17 cellular contexts compared by ENCODE assay signal in the genomic region with DNA sequence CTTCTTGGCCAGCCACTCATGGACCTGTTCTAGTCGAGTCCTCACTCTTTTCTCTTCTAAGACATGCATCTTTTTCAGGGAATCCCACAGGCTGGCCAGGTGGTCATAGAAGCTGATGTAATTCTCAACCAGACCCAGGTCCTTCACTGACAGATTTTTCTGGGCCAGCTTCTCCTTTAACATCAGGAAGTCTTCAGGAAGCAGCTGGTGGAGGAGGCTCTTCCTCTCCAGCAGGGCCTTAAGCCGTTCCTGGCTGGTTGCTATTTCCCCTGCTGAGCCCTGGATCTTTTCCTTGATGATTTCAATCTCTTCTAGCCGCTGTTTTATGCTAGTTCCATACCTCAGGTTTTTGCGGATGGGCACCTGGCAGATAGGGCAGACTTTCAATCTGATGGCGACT. TPM values are rescaled to one million over a fixed set of nuclear protein-coding genes. Genes with fewer than 3 reads are reported as not detected.
DNase-seq lines count a peak whose midpoint lies in the region; ATAC-seq, FAIRE-seq and TF ChIP-seq lines count a peak whose summit lies in the region.
"Had no signal": no experiment of that assay in that cellular context is flagged by ENCODE, and none has a peak within 500 bp of the region (broad histone marks: within the 10 kb centered on the region; RNA-seq: fewer than 3 reads in every experiment).

No MANE protein-coding gene starts in this region.

- POLR2A ChIA-PET in naive thymus-derived CD8-positive, alpha-beta T cell (lab: Charles Lee) = interaction anchor here (1.2 to 2.9 kb wide), 2 partner anchors 10 to 32 kb away, joined by 4 to 8 read pairs; no protein-coding TSS in a partner anchor

- TF ChIP-seq CTCF in brain (conservative IDR thresholded peaks at IDR 0.05) = no peak

- no peaks in the 10 kb centered on the region for H3K9me3 Mint-ChIP-seq in brain
- H3K9me3 Mint-ChIP-seq in naive thymus-derived CD8-positive, alpha-beta T cell = no peaks in the 10 kb centered on the region

- H3K27ac Mint-ChIP-seq in brain = peak overlapping the region in 3 of 5 experiments; percentile 16 to 82 (median 55)
- peak overlapping the region in 9 of 10 donors; percentile 1 to 78 (median 51) for H3K27ac Mint-ChIP-seq in naive thymus-derived CD8-positive, alpha-beta T cell

- peaks cover 5% of the 10 kb centered on the region for H3K4me1 Mint-ChIP-seq in brain
- H3K4me1 Mint-ChIP-seq in naive thymus-derived CD8-positive, alpha-beta T cell = peaks cover 0 to 6% (median 5%) of the 10 kb centered on the region in 4 donors

- peak; percentile 17 for DNase-seq in activated effector memory CD4-positive, alpha-beta T cell treated with anti-CD3 and anti-CD28 coated beads, Interleukin-2, amount 50 U/mL, for 16 hours
- DNase-seq in activated effector memory CD4-positive, alpha-beta T cell treated with Interleukin-2 at 50 U/mL for 16 hours = no peak
- DNase-seq in GM12891 (ENCODE audit: insufficient read length, low spot score) = no peak
- DNase-seq in naive thymus-derived CD8-positive, alpha-beta T cell = no peak
- no peak for DNase-seq in kidney tubule cell (ENCODE audit: low spot score)
- no peak for DNase-seq in HK-2 (ENCODE audit: unreplicated experiment)
- DNase-seq: activated CD8-positive, alpha-beta memory T cell treated with anti-CD3 and anti-CD28 coated beads, Interleukin-2, amount 50 U/mL, for 4 hours; glutamatergic neuron; IMR-90; NCI-H69; PC-9; small intestine; stimulated activated naive CD4-positive, alpha-beta T cell had no signal

- FAIRE-seq in GM12891 (lab: Jason Lieb, UNC) = no peak
- FAIRE-seq: islet of Langerhans, small intestine had no signal

- no peaks in the 10 kb centered on the region for H3K27me3 Mint-ChIP-seq in brain
- no peaks in the 10 kb centered on the region for H3K27me3 Mint-ChIP-seq in naive thymus-derived CD8-positive, alpha-beta T cell

- 0 out of 2 replicates have a peak, but pooled peaks have one; percentile 2 for TF ChIP-seq POLR2A in GM12891 (IDR thresholded peaks at IDR 0.05; ENCODE audit: low read depth, low read length)

- peaks cover 68% of the 10 kb centered on the region for H3K36me3 Mint-ChIP-seq in brain
- peaks cover 5 to 93% (median 13%) of the 10 kb centered on the region in 3 donors for H3K36me3 Mint-ChIP-seq in naive thymus-derived CD8-positive, alpha-beta T cell

- H3K4me3 Mint-ChIP-seq in brain = no peak overlapping the region
- no peak overlapping the region for H3K4me3 Mint-ChIP-seq in naive thymus-derived CD8-positive, alpha-beta T cell

- ATAC-seq in naive thymus-derived CD8-positive, alpha-beta T cell = no peak
- no peak for ATAC-seq in HG03439 (IDR thresholded peaks at IDR 0.05; ENCODE audit: unreplicated experiment)
- ATAC-seq: HCT116 had no signal

TF ChIP-seq in GM12891, 5 proteins besides CTCF, POLR2A, EP300 and RAD21:
- TF ChIP-seq TAF1 (IDR thresholded peaks at IDR 0.05; ENCODE audit: low read depth, low read length) (no peak), SPI1 (IDR thresholded peaks at IDR 0.05; ENCODE audit: low read depth, low read length) (no peak), POU2F2 (IDR thresholded peaks at IDR 0.05; ENCODE audit: low read depth, low read length) (no peak), PAX5 (IDR thresholded peaks at IDR 0.05; ENCODE audit: insufficient read depth, low read length, severe bottlenecking) (no peak), POLR2AphosphoS5 (IDR thresholded peaks at IDR 0.05; ENCODE audit: low read depth, low read length) (no peak)

RNA-seq across cellular contexts. Expression of a gene that starts 28.6 kb away (rescaled TPM):
- polyA plus RNA-seq in GM12891 (2012; ENCODE audit: low read depth, missing spikeins) = 35.6 TPM
- 81.3 TPM for polyA plus RNA-seq in brain (ENCODE audit: insufficient read depth, low read depth, low replicate concordance)
- total RNA-seq in naive thymus-derived CD8-positive, alpha-beta T cell = 10 to 100 TPM; 65.1 to 65.2 TPM
- 10 to 100 TPM; 28.4 to 57.7 (median 37.9) TPM for polyA plus RNA-seq in naive thymus-derived CD8-positive, alpha-beta T cell

RNA-seq across cellular contexts. Expression of a gene that starts 30.1 kb away (rescaled TPM):
- polyA plus RNA-seq in GM12891 (2012; ENCODE audit: low read depth, missing spikeins) = 11.0 TPM
- polyA plus RNA-seq in brain (ENCODE audit: insufficient read depth, low read depth, low replicate concordance) = 23.5 TPM
- total RNA-seq in naive thymus-derived CD8-positive, alpha-beta T cell = 10 to 100 TPM; 56.4 to 57.2 TPM
- 10 to 100 TPM; 28.1 to 45.0 (median 35.8) TPM for polyA plus RNA-seq in naive thymus-derived CD8-positive, alpha-beta T cell

RNA-seq across cellular contexts. Expression of a gene that starts 59.7 kb away (rescaled TPM):
- polyA plus RNA-seq in GM12891 (2012; ENCODE audit: low read depth, missing spikeins) = 35.3 TPM
- polyA plus RNA-seq in brain (ENCODE audit: insufficient read depth, low read depth, low replicate concordance) = 162 TPM
- 10 to 100 TPM; 43.8 to 45.3 TPM for total RNA-seq in naive thymus-derived CD8-positive, alpha-beta T cell
- 10 to 100 TPM; 28.5 to 34.7 (median 30.2) TPM for polyA plus RNA-seq in naive thymus-derived CD8-positive, alpha-beta T cell
